1 cellular context compared by ENCODE assay signal in genomic region chr20:49775229-49775693, GRCh38.
TF ChIP-seq lines count a peak whose summit lies in the region.

No MANE protein-coding gene starts in this region.

TF ChIP-seq in K562, 482 proteins besides CTCF, POLR2A, EP300 and RAD21 (continued from another document and continues in another):
- TF ChIP-seq AFF1 (IDR thresholded peaks at IDR 0.05; ENCODE audit: low read depth in 1 of 2, partially characterized antibody in 2 of 2) (no peak), CREB1 (IDR thresholded peaks at IDR 0.05) (no peak), CREB1 (CRISPR knock-in tag; IDR thresholded peaks at IDR 0.05) (no peak), MCM2 (IDR thresholded peaks at IDR 0.05; ENCODE audit: low read depth) (no peak), HDAC2 (IDR thresholded peaks at IDR 0.05) (0 out of 2 replicates have a peak, but pooled peaks have one; percentile 27), RFX1 (IDR thresholded peaks at IDR 0.05) (peak; percentile 58), KDM4B (IDR thresholded peaks at IDR 0.05; ENCODE audit: borderline replicate concordance in 2 of 2, low read depth in 1 of 2) (no peak), RBM22 (IDR thresholded peaks at IDR 0.05; ENCODE audit: low read depth, low read length, poor library complexity, severe bottlenecking) (no peak), ADNP (tag; IDR thresholded peaks at IDR 0.05) (no peak), E2F1 (CRISPR knock-in tag; IDR thresholded peaks at IDR 0.05) (no peak), FOXA3 (CRISPR knock-in tag; conservative IDR thresholded peaks at IDR 0.05 in 1 of 2, IDR thresholded peaks at IDR 0.05 in 1 of 2) (no peak), HDAC8 (tag; IDR thresholded peaks at IDR 0.05) (no peak), POLR3A (IDR thresholded peaks at IDR 0.05; ENCODE audit: borderline replicate concordance, extremely low read depth, insufficient read depth, insufficient read length) (no peak), ZNF609 (CRISPR knock-in tag; IDR thresholded peaks at IDR 0.05; ENCODE audit: borderline replicate concordance) (no peak), SNIP1 (IDR thresholded peaks at IDR 0.05; ENCODE audit: low read depth) (no peak), ZNF444 (CRISPR knock-in tag; IDR thresholded peaks at IDR 0.05) (no peak), ZNF217 (CRISPR knock-in tag; IDR thresholded peaks at IDR 0.05) (no peak), E2F8 (IDR thresholded peaks at IDR 0.05; ENCODE audit: low read depth, partially characterized antibody) (no peak), CTCFL (IDR thresholded peaks at IDR 0.05; ENCODE audit: borderline replicate concordance, insufficient read depth, low read depth, low read length, poor library complexity, severe bottlenecking) (no peak), GATAD2A (IDR thresholded peaks at IDR 0.05) (0 out of 2 replicates have a peak, but pooled peaks have one; percentile 30), ZNF282 (CRISPR knock-in tag; IDR thresholded peaks at IDR 0.05) (no peak), PKNOX1 (IDR thresholded peaks at IDR 0.05) (peak; percentile 31; the same call in 1 of the 2 replicates), TARDBP (IDR thresholded peaks at IDR 0.05) (no peak), ELK1 (CRISPR knock-in tag; IDR thresholded peaks at IDR 0.05) (no peak), NRF1 (conservative IDR thresholded peaks at IDR 0.05 in 1 of 2, IDR thresholded peaks at IDR 0.05 in 1 of 2) (no peak), ZNF277 (CRISPR knock-in tag; IDR thresholded peaks at IDR 0.05; ENCODE audit: borderline replicate concordance) (no peak), ETV6 (IDR thresholded peaks at IDR 0.05; ENCODE audit: borderline replicate concordance in 1 of 2, low read depth in 2 of 2, low read length in 1 of 2) (no peak), ETV6 (CRISPR knock-in tag; IDR thresholded peaks at IDR 0.05; ENCODE audit: borderline replicate concordance) (no peak), USF2 (CRISPR knock-in tag; IDR thresholded peaks at IDR 0.05) (no peak), MAX (CRISPR knock-in tag; IDR thresholded peaks at IDR 0.05) (no peak), ATF3 (IDR thresholded peaks at IDR 0.05) (peak; percentile 81), ATF3 (CRISPR knock-in tag; conservative IDR thresholded peaks at IDR 0.05) (no peak)
